Comparison of ENCODE assay signal across 21 cellular contexts in genomic region chr14:64772394-64772950, GRCh38.
DNase-seq lines count a peak whose midpoint lies in the region; ATAC-seq and TF ChIP-seq lines count a peak whose summit lies in the region.
"Had no signal": no experiment of that assay in that cellular context is flagged by ENCODE, and none has a peak within 500 bp of the region (broad histone marks: within the 10 kb centered on the region; RNA-seq: fewer than 3 reads in every experiment).

No MANE protein-coding gene starts in this region.

- H3K27ac ChIP-seq in WERI-Rb-1 (no peak overlapping the region), Karpas-422 (ENCODE audit: low read length) (no peak overlapping the region)
- H3K27ac ChIP-seq: heart left ventricle, prostate gland, SJCRH30, thyroid gland had no signal

- H3K4me3 ChIP-seq in H7 (ENCODE audit: insufficient read depth, low read depth, low read length) (no peak overlapping the region), WERI-Rb-1 (ENCODE audit: low read depth, low read length) (no peak overlapping the region), Karpas-422 (ENCODE audit: low read length) (no peak overlapping the region)
- H3K4me3 ChIP-seq: heart left ventricle, mucosa of descending colon, prostate gland, SJCRH30, thyroid gland had no signal

- H3K9me2 ChIP-seq in Karpas-422 (replicated peaks; ENCODE audit: insufficient read depth, low read length): no peaks in the 10 kb centered on the region

- H3K9me3 ChIP-seq in WERI-Rb-1 (ENCODE audit: severe bottlenecking) (peaks cover 15% of the 10 kb centered on the region), Karpas-422 (ENCODE audit: low read length) (no peaks in the 10 kb centered on the region)
- H3K9me3 ChIP-seq: heart left ventricle, mucosa of descending colon, prostate gland, SJCRH30, thyroid gland had no signal

- no peaks in the 10 kb centered on the region for H3K79me2 ChIP-seq in Karpas-422 (ENCODE audit: low read length)

- TF ChIP-seq CTCF in WERI-Rb-1 (IDR thresholded peaks at IDR 0.05; ENCODE audit: low read depth, low read length): peak; percentile 78

- H3K4me1 ChIP-seq in Karpas-422 (ENCODE audit: low read length): no peaks in the 10 kb centered on the region
- H3K4me1 ChIP-seq: prostate gland, SJCRH30 had no signal

- H3K4me2 ChIP-seq in Karpas-422 (ENCODE audit: low read depth, low read length, poor library complexity, severe bottlenecking): no peak overlapping the region

- H4K20me1 ChIP-seq in Karpas-422 (ENCODE audit: insufficient read depth, low read depth, low read length): 0 out of 2 replicates have a peak, but pooled peaks cover 5% of the 10 kb centered on the region

- no peak overlapping the region for H2AFZ ChIP-seq in Karpas-422 (ENCODE audit: low read length)

- no peaks in the 10 kb centered on the region for H3K27me3 ChIP-seq in H7 (ENCODE audit: control insufficient read depth, insufficient read depth, low read length)
- H3K27me3 ChIP-seq in WERI-Rb-1 (ENCODE audit: insufficient read depth, low read depth, severe bottlenecking): no peaks in the 10 kb centered on the region
- H3K27me3 ChIP-seq in Karpas-422 (ENCODE audit: low read length): no peaks in the 10 kb centered on the region
- H3K27me3 ChIP-seq: heart left ventricle, SJCRH30, thyroid gland had no signal

- peak; percentile 27 for ATAC-seq in left lobe of liver
- ATAC-seq in HG03571 (IDR thresholded peaks at IDR 0.05; ENCODE audit: unreplicated experiment): no peak
- no peak for ATAC-seq in GM21619 (IDR thresholded peaks at IDR 0.05; ENCODE audit: unreplicated experiment)
- ATAC-seq: heart left ventricle, left ventricle myocardium superior, mucosa of descending colon had no signal

- DNase-seq in COR-L47 (lab: John Stamatoyannopoulos, UW) (peak; percentile 14), H7 (peak; percentile 90), WERI-Rb-1 (peak; percentile 67), left lobe of liver (ENCODE audit: low spot score) (no peak), Karpas-422 (no peak)
- DNase-seq: activated CD4-positive, alpha-beta T cell treated with anti-CD3 and anti-CD28 coated beads, Interleukin-2, amount 50 U/mL, for 1 hour; activated CD8-positive, alpha-beta memory T cell treated with anti-CD3 and anti-CD28 coated beads, Interleukin-2, amount 50 U/mL, for 48 hours; activated effector memory CD4-positive, alpha-beta T cell treated with Interleukin-2 at 50 U/mL for 16 hours; dermis blood vessel endothelial cell; left ventricle myocardium superior; mucosa of descending colon; NCI-H1417 treated with DMSO at 0.1 percent for 48 hours; SJCRH30; small intestine; stimulated activated CD4-positive, alpha-beta T cell treated with anti-CD3 and anti-CD28 coated beads, Interleukin-2, amount 100 ng/mL, for 48 hours; stimulated activated naive CD4-positive, alpha-beta T cell treated with Interleukin-2 at 50 U/mL for 16 hours; thyroid gland had no signal

- H3K9ac ChIP-seq in Karpas-422 (ENCODE audit: low read length): no peak overlapping the region

- H3K36me3 ChIP-seq in H7 (replicated peaks; ENCODE audit: control insufficient read depth, insufficient read depth, low read length): no peaks in the 10 kb centered on the region
- no peaks in the 10 kb centered on the region for H3K36me3 ChIP-seq in WERI-Rb-1
- no peaks in the 10 kb centered on the region for H3K36me3 ChIP-seq in Karpas-422 (ENCODE audit: insufficient read depth, low read length)
- H3K36me3 ChIP-seq: prostate gland, SJCRH30, thyroid gland had no signal

Comparison
In these comparisons a context has a peak if more than half of its experiments do, and no peak if none do; other contexts are left out.
1. DNase-seq: peak in COR-L47 (single experiment), H7 (single experiment) and WERI-Rb-1 (single experiment); none in left lobe of liver (single experiment) and Karpas-422 (single experiment).